In the genomic region with DNA sequence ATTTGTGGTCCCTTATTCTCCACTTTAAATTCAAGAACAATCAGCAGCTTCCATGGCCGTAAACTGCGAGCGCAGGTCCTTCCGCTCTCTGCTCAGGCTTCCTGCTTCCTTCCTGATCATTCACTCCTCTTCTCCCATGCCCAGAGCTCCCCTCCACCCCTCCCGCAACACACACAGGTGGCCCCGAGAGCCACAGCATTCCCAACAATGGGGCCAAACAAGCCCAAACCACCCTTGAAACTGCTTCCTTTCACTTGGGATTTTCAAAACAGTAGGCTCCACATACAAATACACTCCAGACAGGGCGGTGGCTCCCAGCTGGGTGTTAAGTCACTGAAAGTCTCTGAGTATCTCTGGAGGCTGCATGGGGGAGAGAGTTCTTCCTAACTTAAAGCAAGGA, we compare ENCODE assay signal across 14 cellular contexts. TPM values are rescaled to one million over a fixed set of nuclear protein-coding genes. Genes with fewer than 3 reads are reported as not detected.
DNase-seq lines count a peak whose midpoint lies in the region; ATAC-seq and TF ChIP-seq lines count a peak whose summit lies in the region.
"Had no signal": no experiment of that assay in that cellular context is flagged by ENCODE, and none has a peak within 500 bp of the region (broad histone marks: within the 10 kb centered on the region; RNA-seq: fewer than 3 reads in every experiment).

No MANE protein-coding gene starts in this region.

- no peaks in the 10 kb centered on the region for H3K36me3 ChIP-seq in CD4-positive, CD25-positive, alpha-beta regulatory T cell (ENCODE audit: control insufficient read depth, insufficient read depth, low read length)
- no peaks in the 10 kb centered on the region for H3K36me3 ChIP-seq in esophagus muscularis mucosa

- TF ChIP-seq POLR2A in esophagus muscularis mucosa (IDR thresholded peaks at IDR 0.05; ENCODE audit: low read depth) = no peak

- no peaks in the 10 kb centered on the region for H3K4me1 ChIP-seq in CD4-positive, CD25-positive, alpha-beta regulatory T cell (ENCODE audit: control insufficient read depth, insufficient read depth, low read length, poor library complexity, severe bottlenecking)
- no peaks in the 10 kb centered on the region for H3K4me1 ChIP-seq in esophagus muscularis mucosa

- peak overlapping the region in 2 of 3 donors; percentile 51 to 52 for H3K27ac Mint-ChIP-seq in CD4-positive, CD25-positive, alpha-beta regulatory T cell
- H3K27ac Mint-ChIP-seq in naive B cell = peak overlapping the region in 3 of 6 donors; percentile 64 to 95 (median 94)
- H3K27ac Mint-ChIP-seq in activated T-helper 2 cell treated with anti-CD3 and anti-CD28 coated beads, Interferon-gamma antibody, Interleukin-2, Interleukin-4, amounts not matched to agents 10 μg/mL and 5 μg/mL and 100 μg/mL, durations not matched to agents 14 hours and 24 hours and 36 hours = no peak overlapping the region

- peaks cover 14% of the 10 kb centered on the region for H3K36me3 Mint-ChIP-seq in CD4-positive, CD25-positive, alpha-beta regulatory T cell
- no peaks in the 10 kb centered on the region for H3K36me3 Mint-ChIP-seq in naive B cell
- no peaks in the 10 kb centered on the region for H3K36me3 Mint-ChIP-seq in activated T-helper 2 cell treated with anti-CD3 and anti-CD28 coated beads, Interferon-gamma antibody, Interleukin-2, Interleukin-4, amounts not matched to agents 10 μg/mL and 5 μg/mL and 100 μg/mL, durations not matched to agents 14 hours and 24 hours and 36 hours (ENCODE audit: low read depth)
- H3K36me3 Mint-ChIP-seq: brain had no signal

- no peaks in the 10 kb centered on the region for H3K9me3 Mint-ChIP-seq in CD4-positive, CD25-positive, alpha-beta regulatory T cell
- no peaks in the 10 kb centered on the region for H3K9me3 Mint-ChIP-seq in naive B cell
- no peaks in the 10 kb centered on the region for H3K9me3 Mint-ChIP-seq in activated T-helper 2 cell treated with anti-CD3 and anti-CD28 coated beads, Interferon-gamma antibody, Interleukin-2, Interleukin-4, amounts not matched to agents 10 μg/mL and 5 μg/mL and 100 μg/mL, durations not matched to agents 14 hours and 24 hours and 36 hours
- H3K9me3 Mint-ChIP-seq: brain, neural crest cell had no signal

- TF ChIP-seq CTCF in esophagus muscularis mucosa (IDR thresholded peaks at IDR 0.05) (no peak), GM13976 (IDR thresholded peaks at IDR 0.05; ENCODE audit: borderline replicate concordance, control extremely low read depth, extremely low read depth, insufficient read depth, missing control alignments) (no peak)

- in situ Hi-C loops in GM13976 (cut with MboI; ENCODE audit: low sequenced_read_pairs, unreplicated experiment) = no loop called here

- no peaks in the 10 kb centered on the region for H3K27me3 Mint-ChIP-seq in CD4-positive, CD25-positive, alpha-beta regulatory T cell
- H3K27me3 Mint-ChIP-seq in naive B cell = peaks cover 0 to 17% (median 5%) of the 10 kb centered on the region in 3 donors
- no peaks in the 10 kb centered on the region for H3K27me3 Mint-ChIP-seq in activated T-helper 2 cell treated with anti-CD3 and anti-CD28 coated beads, Interferon-gamma antibody, Interleukin-2, Interleukin-4, amounts not matched to agents 10 μg/mL and 5 μg/mL and 100 μg/mL, durations not matched to agents 14 hours and 24 hours and 36 hours (ENCODE audit: low read depth)

- no peak for TF ChIP-seq EP300 in esophagus muscularis mucosa (IDR thresholded peaks at IDR 0.05)

- intact Hi-C loops in esophagus muscularis mucosa (cut with DNase I) = no loop called here
- intact Hi-C loops in activated T-helper 2 cell treated with anti-CD3 and anti-CD28 coated beads, Interferon-gamma antibody, Interleukin-2, Interleukin-4, amounts not matched to agents 10 μg/mL and 5 μg/mL and 100 μg/mL, durations not matched to agents 14 hours and 24 hours and 36 hours (cut with micrococcal nuclease) = no loop called here

- H3K27me3 ChIP-seq in CD4-positive, CD25-positive, alpha-beta regulatory T cell (ENCODE audit: control insufficient read depth, insufficient read depth, low read length) = no peaks in the 10 kb centered on the region
- H3K27me3 ChIP-seq in esophagus muscularis mucosa = peaks cover 0 to 23% (median 2%) of the 10 kb centered on the region in 4 donors

- ATAC-seq in CD4-positive, CD25-positive, alpha-beta regulatory T cell (ENCODE audit: low read depth in 2 of 2) = no peak
- ATAC-seq in naive B cell (ENCODE audit: low read depth in 2 of 2) (no peak), HG02884 (IDR thresholded peaks at IDR 0.05; ENCODE audit: unreplicated experiment) (no peak)

- H3K9me3 ChIP-seq in CD4-positive, CD25-positive, alpha-beta regulatory T cell (ENCODE audit: control insufficient read depth in 2 of 2, low read length in 2 of 2) = no peaks in the 10 kb centered on the region
- H3K9me3 ChIP-seq in esophagus muscularis mucosa = no peaks in the 10 kb centered on the region

- H3K4me3 ChIP-seq in CD4-positive, CD25-positive, alpha-beta regulatory T cell (ENCODE audit: low read depth, low read length) = no peak overlapping the region
- no peak overlapping the region for H3K4me3 ChIP-seq in esophagus muscularis mucosa

- H3K27ac ChIP-seq in CD4-positive, CD25-positive, alpha-beta regulatory T cell (ENCODE audit: insufficient read depth, low read length, poor library complexity, severe bottlenecking) = no peak overlapping the region
- no peak overlapping the region for H3K27ac ChIP-seq in esophagus muscularis mucosa (replicated peaks in 1 of 4)

- peaks cover 0 to 9% (median 3%) of the 10 kb centered on the region in 4 donors for H3K4me1 Mint-ChIP-seq in CD4-positive, CD25-positive, alpha-beta regulatory T cell
- H3K4me1 Mint-ChIP-seq in naive B cell = peaks cover 14 to 28% (median 19%) of the 10 kb centered on the region in 3 donors
- peaks cover 5% of the 10 kb centered on the region for H3K4me1 Mint-ChIP-seq in activated T-helper 2 cell treated with anti-CD3 and anti-CD28 coated beads, Interferon-gamma antibody, Interleukin-2, Interleukin-4, amounts not matched to agents 10 μg/mL and 5 μg/mL and 100 μg/mL, durations not matched to agents 14 hours and 24 hours and 36 hours (ENCODE audit: low read depth)

- DNase-seq in CD4-positive, CD25-positive, alpha-beta regulatory T cell = no peak
- DNase-seq in NCI-H146 treated with DMSO at 0.1 percent for 48 hours (lab: John Stamatoyannopoulos, UW; ENCODE audit: unreplicated experiment) (peak; percentile 7), esophagus muscularis mucosa (ENCODE audit: extremely low spot score) (peak; percentile 82), naive B cell (no peak), hippocampal formation (lab: John Stamatoyannopoulos, UW) (no peak), GM13976 (ENCODE audit: low spot score) (no peak)
- no peak for DNase-seq in activated T-helper 2 cell treated with anti-CD3 and anti-CD28 coated beads, Interferon-gamma antibody, Interleukin-2, Interleukin-4, amounts not matched to agents 10 μg/mL and 5 μg/mL and 100 μg/mL, durations not matched to agents 14 hours and 24 hours and 36 hours (ENCODE audit: low spot score)
- DNase-seq: activated naive CD4-positive, alpha-beta T cell treated with anti-CD3 and anti-CD28 coated beads, Interleukin-2, amount 50 U/mL, for 16 hours; Kasumi-1; NCI-H1436; NCI-H345 had no signal

- peak overlapping the region in 1 of 4 donors; percentile 3 for H3K4me3 Mint-ChIP-seq in CD4-positive, CD25-positive, alpha-beta regulatory T cell
- H3K4me3 Mint-ChIP-seq in naive B cell = peak overlapping the region in 7 of 8 donors; percentile 23 to 81 (median 49)
- no peak overlapping the region for H3K4me3 Mint-ChIP-seq in activated T-helper 2 cell treated with anti-CD3 and anti-CD28 coated beads, Interferon-gamma antibody, Interleukin-2, Interleukin-4, amounts not matched to agents 10 μg/mL and 5 μg/mL and 100 μg/mL, durations not matched to agents 14 hours and 24 hours and 36 hours (ENCODE audit: low read depth)
- H3K4me3 Mint-ChIP-seq: brain, neural crest cell had no signal

- 77% methylated on average over 7 of the region's 7 CpGs for WGBS in esophagus muscularis mucosa

RNA-seq across cellular contexts. Expression of a gene that starts 11.4 kb away (rescaled TPM):
- total RNA-seq in CD4-positive, CD25-positive, alpha-beta regulatory T cell = 1.1 TPM
- 1 to 10 TPM; 2.1 to 7.9 (median 5.7) TPM for polyA plus RNA-seq in CD4-positive, CD25-positive, alpha-beta regulatory T cell
- 10 to 100 TPM in 1 of 4 donors, 1 to 10 TPM in 3; 1.7 to 13.6 (median 5.6) TPM for total RNA-seq in esophagus muscularis mucosa
- 10 to 100 TPM in 1 of 6 donors, 1 to 10 TPM in 5; 3.6 to 11.9 (median 7.9) TPM for polyA plus RNA-seq in naive B cell (ENCODE audit: low read depth in 6 of 6)
- total RNA-seq in activated T-helper 2 cell treated with anti-CD3 and anti-CD28 coated beads, Interferon-gamma antibody, Interleukin-2, Interleukin-4, amounts not matched to agents 10 μg/mL and 5 μg/mL and 100 μg/mL, durations not matched to agents 14 hours and 24 hours and 36 hours = 16.1 and 18.7 TPM in 2 replicates

RNA-seq across cellular contexts. Expression of a gene that starts 49.8 kb away (rescaled TPM):
- total RNA-seq in CD4-positive, CD25-positive, alpha-beta regulatory T cell = 6.8 TPM
- 10 to 100 TPM; 30.7 to 41.6 (median 35.1) TPM for polyA plus RNA-seq in CD4-positive, CD25-positive, alpha-beta regulatory T cell
- total RNA-seq in esophagus muscularis mucosa = 10 to 100 TPM; 14.9 to 21.6 (median 18.8) TPM
- 10 to 100 TPM; 33.6 to 46.4 (median 38.8) TPM for polyA plus RNA-seq in naive B cell (ENCODE audit: low read depth in 6 of 6)
- 10.7 and 11.3 TPM in 2 replicates for total RNA-seq in activated T-helper 2 cell treated with anti-CD3 and anti-CD28 coated beads, Interferon-gamma antibody, Interleukin-2, Interleukin-4, amounts not matched to agents 10 μg/mL and 5 μg/mL and 100 μg/mL, durations not matched to agents 14 hours and 24 hours and 36 hours

RNA-seq across cellular contexts. Expression of a gene that starts 50.0 kb away (rescaled TPM):
- 40.5 TPM for total RNA-seq in CD4-positive, CD25-positive, alpha-beta regulatory T cell
- 10 to 100 TPM in 3 of 4 donors, 1 to 10 TPM in 1; 8.9 to 13.8 (median 11.1) TPM for polyA plus RNA-seq in CD4-positive, CD25-positive, alpha-beta regulatory T cell
- total RNA-seq in esophagus muscularis mucosa = 10 to 100 TPM in 2 of 4 donors, 1 to 10 TPM in 2; 8.4 to 27.0 (median 11.5) TPM
- 10 to 100 TPM in 3 of 6 donors, 1 to 10 TPM in 3; 3.4 to 14.6 (median 9.9) TPM for polyA plus RNA-seq in naive B cell (ENCODE audit: low read depth in 6 of 6)
- 17.5 and 17.7 TPM in 2 replicates for total RNA-seq in activated T-helper 2 cell treated with anti-CD3 and anti-CD28 coated beads, Interferon-gamma antibody, Interleukin-2, Interleukin-4, amounts not matched to agents 10 μg/mL and 5 μg/mL and 100 μg/mL, durations not matched to agents 14 hours and 24 hours and 36 hours

Comparison
In these comparisons a context has a peak if more than half of its experiments do, and no peak if none do; other contexts are left out.
1. DNase-seq: peak in NCI-H146 treated with DMSO at 0.1 percent for 48 hours (single experiment) and esophagus muscularis mucosa (single experiment); none in CD4-positive, CD25-positive, alpha-beta regulatory T cell (0 of 3), naive B cell (single experiment), activated T-helper 2 cell treated with anti-CD3 and anti-CD28 coated beads, Interferon-gamma antibody, Interleukin-2, Interleukin-4, amounts not matched to agents 10 μg/mL and 5 μg/mL and 100 μg/mL, durations not matched to agents 14 hours and 24 hours and 36 hours (single experiment), hippocampal formation (0 of 2) and GM13976 (single experiment).